In genomic region chr9:114387678-114388431, GRCh38 we compare ENCODE assay signal across 8 cellular contexts. TPM values are rescaled to one million over a fixed set of nuclear protein-coding genes. Genes with fewer than 3 reads are reported as not detected.
A peak's percentile ranks its signal among the peaks of the same experiment; 100 is the strongest.
DNase-seq lines count a peak whose midpoint lies in the region; ATAC-seq and TF ChIP-seq lines count a peak whose summit lies in the region.

TSS of gene AKNA (minus strand) at chr9:114387982. CDS start at chr9:114381333, 6,649 bp downstream.

- DNase-seq in SK-N-DZ (ENCODE audit: low spot score), result peak; percentile 73
- peak; percentile 91 for DNase-seq in Right ventricle myocardium inferior (ENCODE audit: missing footprints)
- peak; percentile 58 to 96 (median 74) for DNase-seq in posterior cingulate gyrus
- peak; percentile 49 to 68 for DNase-seq in tibial nerve (ENCODE audit: low spot score in 2 of 2)
- DNase-seq in NCI-H2081 treated with DMSO at 0.1 percent for 48 hours (lab: John Stamatoyannopoulos, UW), result no peak

- H3K4me3 ChIP-seq in GM08714 (ENCODE audit: low read length), result peak within 1 kb of the TSS; percentile 71
- peak within 1 kb of the TSS; percentile 22 to 67 (median 63) for H3K4me3 ChIP-seq in tibial nerve

- TF ChIP-seq POLR2A in tibial nerve (IDR thresholded peaks at IDR 0.05), result peak; percentile 44 to 64

- H3K27ac ChIP-seq in tibial nerve, result peak within 1 kb of the TSS; percentile 52 to 93 (median 92)

- peak within 1 kb of the TSS; percentile 98 for H3K4me3 Mint-ChIP-seq in activated naive CD8-positive, alpha-beta T cell

- WGBS in tibial nerve, 2 donors, result 2 to 4% methylated on average over 10 to 20 of the region's 27 CpGs

- intact Hi-C loops in Right ventricle myocardium inferior (cut with DNase I), result no loop called here
- intact Hi-C loops in posterior cingulate gyrus (cut with DNase I), result no loop called here

- H3K4me1 ChIP-seq in tibial nerve, result peaks cover 0 to 88% (median 67%) of the 10 kb centered on the region in 4 donors

- peaks cover 73% of the 10 kb centered on the region for H3K4me1 Mint-ChIP-seq in activated naive CD8-positive, alpha-beta T cell (ENCODE audit: low read depth)

- no peaks in the 10 kb centered on the region for H3K36me3 ChIP-seq in tibial nerve

- H3K27me3 ChIP-seq in tibial nerve, result no peaks in the 10 kb centered on the region

- ATAC-seq in HG02885 (IDR thresholded peaks at IDR 0.05; ENCODE audit: poor library complexity, unreplicated experiment), result peak; percentile 31
- ATAC-seq in Right ventricle myocardium inferior, result peak; percentile 75

- H3K9me3 Mint-ChIP-seq in activated naive CD8-positive, alpha-beta T cell (ENCODE audit: low read depth), result no peaks in the 10 kb centered on the region

- TF ChIP-seq EP300 in tibial nerve (IDR thresholded peaks at IDR 0.05), result peak in 1 of 2 donors; percentile 86

- no peaks in the 10 kb centered on the region for H3K9me3 ChIP-seq in tibial nerve

- H3K27ac Mint-ChIP-seq in activated naive CD8-positive, alpha-beta T cell, result peak within 1 kb of the TSS; percentile 100

- peaks cover 4% of the 10 kb centered on the region for H3K36me3 Mint-ChIP-seq in activated naive CD8-positive, alpha-beta T cell

- H3K27me3 Mint-ChIP-seq in activated naive CD8-positive, alpha-beta T cell, result no peaks in the 10 kb centered on the region

- TF ChIP-seq CTCF in tibial nerve (IDR thresholded peaks at IDR 0.05), result no peak

RNA-seq across cellular contexts. Expression of gene AKNA, which starts in this region (rescaled TPM):
- 3.1 and 3.2 TPM in 2 replicates for polyA plus RNA-seq in SK-N-DZ (2014; cell fraction: cytosol; rRNA removed)
- polyA plus RNA-seq in SK-N-DZ (2014; cell fraction: nucleus; rRNA removed), result 1.9 and 7.9 TPM in 2 replicates
- total RNA-seq in Right ventricle myocardium inferior (7.1 TPM), tibial nerve (10 to 100 TPM; 23.6 to 42.2 (median 36.6) TPM)
